Comparison of ENCODE assay signal across 25 cellular contexts in genomic region chr1:235673981-235674380, GRCh38. TPM values are rescaled to one million over a fixed set of nuclear protein-coding genes. Genes with fewer than 3 reads are reported as not detected.
"Had no signal": no experiment of that assay in that cellular context is flagged by ENCODE, and none has a peak within 500 bp of the region (broad histone marks: within the 10 kb centered on the region; RNA-seq: fewer than 3 reads in every experiment).

No MANE protein-coding gene starts in this region.

- H3K4me1 Mint-ChIP-seq: activated naive CD4-positive, alpha-beta T cell treated with anti-CD3 and anti-CD28 coated beads, Interleukin-2, amount 50 U/mL, for 24 hours; memory B cell; nephron; stimulated activated memory B cell treated with anti-CD40 and anti-IgM and Interleukin-4, amounts not matched to agents 10 μg/mL and 1 μg/mL and 100 μg/mL, for 72 hours had no signal

- H3K27me3 ChIP-seq: brain microvascular endothelial cell, right lobe of liver, stomach, suprapubic skin, transverse colon, uterus had no signal

- H3K27me3 Mint-ChIP-seq: activated naive CD4-positive, alpha-beta T cell treated with anti-CD3 and anti-CD28 coated beads, Interleukin-2, amount 50 U/mL, for 24 hours; memory B cell; stimulated activated memory B cell treated with anti-CD40 and anti-IgM and Interleukin-4, amounts not matched to agents 10 μg/mL and 1 μg/mL and 100 μg/mL, for 72 hours had no signal

- H3K9ac ChIP-seq: parathyroid adenoma had no signal

- ATAC-seq: esophagus mucosa; left colon; right lobe of liver; stimulated activated memory B cell treated with anti-CD40 and anti-IgM and Interleukin-4, amounts not matched to agents 10 μg/mL and 1 μg/mL and 100 μg/mL, for 72 hours had no signal

- DNase-seq: activated CD4-positive, CD25-positive, alpha-beta regulatory T cell treated with anti-CD3 and anti-CD28 coated beads, Interleukin-2, amount 50 U/mL, for 72 hours; activated gamma-delta T cell treated with Interleukin-2 at 50 U/mL for 16 hours; activated T-cell treated with anti-CD3 and anti-CD28 coated beads, Interleukin-2, amount 50 U/mL, for 1 hour; anterior cingulate cortex; brain microvascular endothelial cell; central memory CD4-positive, alpha-beta T cell; effector memory CD4-positive, alpha-beta T cell; head of caudate nucleus; left colon; right lobe of liver; small intestine; stimulated activated CD4-positive, alpha-beta T cell treated with anti-CD3 and anti-CD28 coated beads, Interleukin-15, amount 100 ng/mL, for 24 hours; stomach; transverse colon; uterus had no signal

- H3K36me3 ChIP-seq: uterus had no signal

- H3K4me3 Mint-ChIP-seq: activated naive CD4-positive, alpha-beta T cell treated with anti-CD3 and anti-CD28 coated beads, Interleukin-2, amount 50 U/mL, for 24 hours; memory B cell; nephron; stimulated activated memory B cell treated with anti-CD40 and anti-IgM and Interleukin-4, amounts not matched to agents 10 μg/mL and 1 μg/mL and 100 μg/mL, for 72 hours had no signal

- H3K4me1 ChIP-seq: parathyroid adenoma, right lobe of liver, stomach, suprapubic skin, transverse colon, uterus had no signal

- H3K27ac Mint-ChIP-seq: activated naive CD4-positive, alpha-beta T cell treated with anti-CD3 and anti-CD28 coated beads, Interleukin-2, amount 50 U/mL, for 24 hours; memory B cell; nephron; stimulated activated memory B cell treated with anti-CD40 and anti-IgM and Interleukin-4, amounts not matched to agents 10 μg/mL and 1 μg/mL and 100 μg/mL, for 72 hours had no signal

- H3K4me3 ChIP-seq: right lobe of liver, stomach, suprapubic skin, transverse colon, uterus had no signal

RNA-seq across cellular contexts. Expression of gene GNG4, which starts 24.4 kb away (rescaled TPM):
- total RNA-seq: endothelial cell of umbilical vein, myocyte, pulmonary artery endothelial cell had no signal
